Comparison of ENCODE assay signal across 8 cellular contexts in genomic region chr1:86703696-86704455, GRCh38. TPM values are rescaled to one million over a fixed set of nuclear protein-coding genes. Genes with fewer than 3 reads are reported as not detected.
DNase-seq lines count a peak whose midpoint lies in the region; ATAC-seq and TF ChIP-seq lines count a peak whose summit lies in the region.

No MANE protein-coding gene starts in this region.

- TF ChIP-seq EP300 in gastroesophageal sphincter (IDR thresholded peaks at IDR 0.05), result no peak

- H3K9me3 ChIP-seq in AG04450 (ENCODE audit: control insufficient read depth, insufficient read depth, low read length) (no peaks in the 10 kb centered on the region), gastroesophageal sphincter (no peaks in the 10 kb centered on the region)

- 7 to 13% methylated on average over 10 to 27 of the region's 34 CpGs for WGBS in gastroesophageal sphincter (ENCODE audit: low coverage in 1 of 2), 2 donors

- no peak overlapping the region for H3K27ac ChIP-seq in AG04450 (ENCODE audit: low read depth, low read length)
- peak overlapping the region; percentile 71 to 100 (median 99) for H3K27ac ChIP-seq in gastroesophageal sphincter

- CTCF ChIA-PET in AG04450 (lab: Charles Lee), result interaction anchor here (0.5 to 5.1 kb wide), 81 partner anchors 8 to 1980 kb away, joined by 3 to 166 read pairs (median 5); partner anchors contain the start of genes HS2ST1, ODF2L, PKN2 and SELENOF

- H3K4me3 ChIP-seq in AG04450 (ENCODE audit: low read depth, low read length) (peak overlapping the region; percentile 83), gastroesophageal sphincter (peak overlapping the region; percentile 54 to 86)

- TF ChIP-seq CTCF in AG04450 (IDR thresholded peaks at IDR 0.05; ENCODE audit: low read depth, low read length) (no peak), gastroesophageal sphincter (IDR thresholded peaks at IDR 0.05) (no peak)

- TF ChIP-seq POLR2A in gastroesophageal sphincter (IDR thresholded peaks at IDR 0.05), result no peak

- H3K4me1 ChIP-seq in gastroesophageal sphincter, result peaks cover 10 to 42% (median 15%) of the 10 kb centered on the region in 3 donors

- DNase-seq in AG04450 (ENCODE audit: low read depth, low spot score), result no peak
- peak; percentile 67 for DNase-seq in NCI-H345 (lab: John Stamatoyannopoulos, UW)
- DNase-seq in activated T-cell treated with anti-CD3 and anti-CD28 coated beads for 24 hours (ENCODE audit: low read depth), result peak; percentile 39
- peak in 39 of 56 donors; percentile 28 to 90 (median 69) for DNase-seq in nucleus accumbens (lab: John Stamatoyannopoulos, UW)
- no peak for DNase-seq in GM19238 (ENCODE audit: insufficient read length, low spot score)

- ATAC-seq in GM18520 (IDR thresholded peaks at IDR 0.05; ENCODE audit: unreplicated experiment) (peak; percentile 21), HG03060 (IDR thresholded peaks at IDR 0.05; ENCODE audit: low read depth, unreplicated experiment) (peak; percentile 23), gastroesophageal sphincter (peak; percentile 40)

- H3K27me3 ChIP-seq in AG04450 (ENCODE audit: control insufficient read depth, insufficient read depth, low read length), result no peaks in the 10 kb centered on the region
- H3K27me3 ChIP-seq in gastroesophageal sphincter, result no peaks in the 10 kb centered on the region

- H3K36me3 ChIP-seq in gastroesophageal sphincter, result no peaks in the 10 kb centered on the region

- POLR2A ChIA-PET in AG04450 (lab: Yijun Ruan, JAX), result interaction anchor here (0.5 to 1.9 kb wide), 8 partner anchors 10 to 309 kb away, joined by 3 to 7 read pairs (median 4); partner anchors contain the start of genes HS2ST1, ODF2L and SELENOF

RNA-seq across cellular contexts. Expression of gene SH3GLB1, which starts 0.5 kb away (rescaled TPM):
- 61.3 and 75.9 TPM in 2 replicates for polyA plus RNA-seq in AG04450 (2011; rRNA removed)
- 31.8 and 63.3 TPM in 2 replicates for polyA minus RNA-seq in AG04450 (2011; rRNA and poly(A)+ RNA removed)
- total RNA-seq in gastroesophageal sphincter, result 10 to 100 TPM; 58.4 to 81.7 (median 77.3) TPM

Comparison
In these comparisons a context has a peak if more than half of its experiments do, and no peak if none do; other contexts are left out.
1. DNase-seq: peak in NCI-H345 (single experiment), activated T-cell treated with anti-CD3 and anti-CD28 coated beads for 24 hours (single experiment) and nucleus accumbens (39 of 56); none in AG04450 (single experiment) and GM19238 (single experiment).
2. Peak in every context shown above with its lines, with median percentiles within 50 percentile points of each other: ATAC-seq.